In genomic region chr10:29804025-29804852, GRCh38 we compare ENCODE assay signal across 8 cellular contexts.
DNase-seq lines count a peak whose midpoint lies in the region; ATAC-seq and TF ChIP-seq lines count a peak whose summit lies in the region.

No MANE protein-coding gene starts in this region.

- POLR2A ChIA-PET in BJ (lab: Charles Lee) = no interaction called here

- intact Hi-C loops in right lobe of liver (cut with DNase I) = no loop called here

- H3K4me1 ChIP-seq in right lobe of liver = peaks cover 0 to 32% (median 6%) of the 10 kb centered on the region in 4 donors

- peak overlapping the region in 1 of 3 donors; percentile 50 for H3K27ac ChIP-seq in right lobe of liver

- no peak overlapping the region for H3K4me3 ChIP-seq in BJ (ENCODE audit: low read depth, low read length)
- no peak overlapping the region for H3K4me3 ChIP-seq in right lobe of liver

- no peak for TF ChIP-seq POLR2A in right lobe of liver (IDR thresholded peaks at IDR 0.05)

- 17% methylated on average over 3 of the region's 5 CpGs for WGBS in right lobe of liver (ENCODE audit: insufficient coverage, low coverage, low lambda C conversion rate, missing lambda C conversion rate)

- H3K36me3 ChIP-seq in BJ (ENCODE audit: control insufficient read depth, insufficient read depth, low read length) (no peaks in the 10 kb centered on the region), right lobe of liver (no peaks in the 10 kb centered on the region)

- no peaks in the 10 kb centered on the region for H3K9me3 ChIP-seq in right lobe of liver

- no peaks in the 10 kb centered on the region; the same call in 1 of the 2 replicates for H3K27me3 ChIP-seq in BJ (ENCODE audit: control insufficient read depth, insufficient read depth, low read length)
- no peaks in the 10 kb centered on the region for H3K27me3 ChIP-seq in right lobe of liver

- ATAC-seq in right lobe of liver (peak; percentile 11 to 74 (median 56)), GM21786 (IDR thresholded peaks at IDR 0.05; ENCODE audit: unreplicated experiment) (no peak), omental fat pad (ENCODE audit: low FRiP score) (no peak)

- peak; percentile 45 for DNase-seq in BJ (ENCODE audit: low read depth)
- DNase-seq in HT1080 (ENCODE audit: low read depth) = peak; percentile 97
- DNase-seq in astrocyte of the hippocampus (ENCODE audit: low read depth, low spot score) = peak; percentile 94
- peak in 1 of 3 donors; percentile 41 for DNase-seq in right lobe of liver
- no peak for DNase-seq in NCI-H1048 (lab: John Stamatoyannopoulos, UW)
- no peak for DNase-seq in HUDEP-2 (lab: John Stamatoyannopoulos, UW; ENCODE audit: unreplicated experiment in 76 of 76)
- DNase-seq in omental fat pad (ENCODE audit: low spot score) = no peak

- no peak for TF ChIP-seq CTCF in BJ (IDR thresholded peaks at IDR 0.05; ENCODE audit: insufficient read depth, low read depth, low read length)
- no peak for TF ChIP-seq CTCF in right lobe of liver (IDR thresholded peaks at IDR 0.05)
- no peak for TF ChIP-seq CTCF in omental fat pad (IDR thresholded peaks at IDR 0.05)

- CTCF ChIA-PET in BJ (lab: Yijun Ruan, JAX) = interaction anchor here (1.0 to 2.3 kb wide), 7 partner anchors 9 to 212 kb away, joined by 3 to 6 read pairs (median 3); no protein-coding TSS in a partner anchor

Comparison
In these comparisons a context has a peak if more than half of its experiments do, and no peak if none do; other contexts are left out.
1. DNase-seq: peak in BJ (single experiment), HT1080 (single experiment) and astrocyte of the hippocampus (single experiment); none in NCI-H1048 (single experiment), HUDEP-2 (0 of 76) and omental fat pad (single experiment).
2. ATAC-seq: peak in right lobe of liver (4 of 4); none in GM21786 (single experiment) and omental fat pad (single experiment).